ENCODE assay signal across 9 cellular contexts in genomic region chr14:54730156-54730961, GRCh38.
DNase-seq lines count a peak whose midpoint lies in the region; ATAC-seq and TF ChIP-seq lines count a peak whose summit lies in the region.
"Had no signal": no experiment of that assay in that cellular context is flagged by ENCODE, and none has a peak within 500 bp of the region (broad histone marks: within the 10 kb centered on the region; RNA-seq: fewer than 3 reads in every experiment).

No MANE protein-coding gene starts in this region.

- no peaks in the 10 kb centered on the region for H3K27me3 ChIP-seq in SJCRH30

- no peaks in the 10 kb centered on the region for H3K9me3 ChIP-seq in SJCRH30 (replicated peaks)

- peak overlapping the region; percentile 66 to 76 for H3K4me3 Mint-ChIP-seq in activated T-cell treated with anti-CD3 and anti-CD28 coated beads, Interleukin-2, amount 50 U/mL, for 72 hours
- H3K4me3 Mint-ChIP-seq in type B pancreatic cell: peak overlapping the region; percentile 2
- H3K4me3 Mint-ChIP-seq: nephron had no signal

- H3K27ac Mint-ChIP-seq in activated T-cell treated with anti-CD3 and anti-CD28 coated beads, Interleukin-2, amount 50 U/mL, for 72 hours: peak overlapping the region; percentile 89
- no peak overlapping the region for H3K27ac Mint-ChIP-seq in type B pancreatic cell

- no peak overlapping the region for H3K27ac ChIP-seq in SJCRH30

- DNase-seq in EH (ENCODE audit: low read depth): peak; percentile 82
- DNase-seq in activated T-cell treated with anti-CD3 and anti-CD28 coated beads, Interleukin-2, amount 50 U/mL, for 72 hours: peak; percentile 54 to 56
- DNase-seq in kidney tubule cell (ENCODE audit: low spot score): peak; percentile 9
- no peak for DNase-seq in type B pancreatic cell (ENCODE audit: extremely low spot score, unreplicated experiment)
- no peak for DNase-seq in D341Med (ENCODE audit: low spot score)
- DNase-seq in SJCRH30: no peak

- TF ChIP-seq CTCF in type B pancreatic cell (conservative IDR thresholded peaks at IDR 0.05): no peak

- H3K9me3 Mint-ChIP-seq in activated T-cell treated with anti-CD3 and anti-CD28 coated beads, Interleukin-2, amount 50 U/mL, for 72 hours: no peaks in the 10 kb centered on the region
- no peaks in the 10 kb centered on the region for H3K9me3 Mint-ChIP-seq in type B pancreatic cell
- H3K9me3 Mint-ChIP-seq: nephron had no signal

- ATAC-seq in GM19467 (IDR thresholded peaks at IDR 0.05; ENCODE audit: unreplicated experiment) (peak; percentile 92), HG03469 (IDR thresholded peaks at IDR 0.05; ENCODE audit: unreplicated experiment) (peak; percentile 94)
- ATAC-seq in activated T-cell treated with anti-CD3 and anti-CD28 coated beads, Interleukin-2, amount 50 U/mL, for 72 hours (replicated peaks in 1 of 2): peak; percentile 94 to 95

- H3K36me3 Mint-ChIP-seq in activated T-cell treated with anti-CD3 and anti-CD28 coated beads, Interleukin-2, amount 50 U/mL, for 72 hours (ENCODE audit: insufficient read depth in 2 of 2): no peaks in the 10 kb centered on the region
- no peaks in the 10 kb centered on the region for H3K36me3 Mint-ChIP-seq in type B pancreatic cell

- peaks cover 67% of the 10 kb centered on the region for H3K4me1 Mint-ChIP-seq in activated T-cell treated with anti-CD3 and anti-CD28 coated beads, Interleukin-2, amount 50 U/mL, for 72 hours (ENCODE audit: low read depth)
- H3K4me1 Mint-ChIP-seq in type B pancreatic cell (ENCODE audit: unreplicated experiment): peaks cover 20% of the 10 kb centered on the region

- peaks cover 17% of the 10 kb centered on the region for H3K27me3 Mint-ChIP-seq in activated T-cell treated with anti-CD3 and anti-CD28 coated beads, Interleukin-2, amount 50 U/mL, for 72 hours (ENCODE audit: low read depth)
- no peaks in the 10 kb centered on the region for H3K27me3 Mint-ChIP-seq in type B pancreatic cell

- no peak overlapping the region for H3K4me3 ChIP-seq in SJCRH30

- no peaks in the 10 kb centered on the region for H3K4me1 ChIP-seq in SJCRH30

- no peaks in the 10 kb centered on the region for H3K36me3 ChIP-seq in SJCRH30

Comparison
In these comparisons a context has a peak if more than half of its experiments do, and no peak if none do; other contexts are left out.
1. DNase-seq: peak in EH (single experiment), activated T-cell treated with anti-CD3 and anti-CD28 coated beads, Interleukin-2, amount 50 U/mL, for 72 hours (2 of 2) and kidney tubule cell (single experiment); none in type B pancreatic cell (single experiment), D341Med (single experiment) and SJCRH30 (0 of 2).
2. Peak in every context shown above with its lines, with median percentiles within 50 percentile points of each other: ATAC-seq.